32 cellular contexts compared by ENCODE assay signal in genomic region chr10:33303988-33304387, GRCh38. TPM values are rescaled to one million over a fixed set of nuclear protein-coding genes. Genes with fewer than 3 reads are reported as not detected.
A peak's percentile ranks its signal among the peaks of the same experiment; 100 is the strongest.
DNase-seq lines count a peak whose midpoint lies in the region; ATAC-seq and TF ChIP-seq lines count a peak whose summit lies in the region.
"Had no signal": no experiment of that assay in that cellular context is flagged by ENCODE, and none has a peak within 500 bp of the region (broad histone marks: within the 10 kb centered on the region; RNA-seq: fewer than 3 reads in every experiment).

No MANE protein-coding gene starts in this region.

- H3F3A ChIP-seq in GM23248 (ENCODE audit: insufficient read depth), result peaks cover 48% of the 10 kb centered on the region

- CTCF ChIA-PET in CD4-positive, alpha-beta T cell (lab: Charles Lee), result no interaction called here

- H3K9ac ChIP-seq in GM23248, result no peak overlapping the region
- H3K9ac ChIP-seq: neural progenitor cell had no signal

- no peaks in the 10 kb centered on the region for H3K9me2 ChIP-seq in GM23248 (ENCODE audit: insufficient read depth)

- H3K4me1 ChIP-seq in GM23248 (ENCODE audit: insufficient read depth), result peaks cover 33% of the 10 kb centered on the region
- H3K4me1 ChIP-seq in gastrocnemius medialis, result peaks cover 62 to 71% of the 10 kb centered on the region in 2 donors

- H3K27me3 ChIP-seq in GM23248 (replicated peaks; ENCODE audit: insufficient read depth) (no peaks in the 10 kb centered on the region), gastrocnemius medialis (no peaks in the 10 kb centered on the region)
- no peaks in the 10 kb centered on the region for H3K27me3 ChIP-seq in CD4-positive, alpha-beta T cell (ENCODE audit: control insufficient read depth, insufficient read depth, low read length)
- H3K27me3 ChIP-seq: neural progenitor cell, transverse colon had no signal

- in situ Hi-C loops in GM23248 (cut with MboI), result no loop called here
- in situ Hi-C loops in gastrocnemius medialis (cut with MboI; ENCODE audit: low sequenced_read_pairs in 4 of 4), result loop anchor here in 3 of 4 donors (25.0 kb wide), 2 partner anchors 92 to 1333 kb away; no protein-coding TSS in a partner anchor

- H3K27ac ChIP-seq in GM23248 (peak overlapping the region; percentile 4), gastrocnemius medialis (peak overlapping the region; percentile 11 to 64 (median 57)), substantia nigra (ENCODE audit: low read depth, low read length, poor library complexity, severe bottlenecking) (no peak overlapping the region)
- no peak overlapping the region for H3K27ac ChIP-seq in CD4-positive, alpha-beta T cell (ENCODE audit: low read depth, low read length)
- H3K27ac ChIP-seq: neural progenitor cell, SK-N-MC, transverse colon had no signal

- POLR2A ChIA-PET in CD4-positive, alpha-beta T cell (lab: Charles Lee), result no interaction called here

- peaks cover 19% of the 10 kb centered on the region for H3K4me1 Mint-ChIP-seq in CD4-positive, alpha-beta T cell (ENCODE audit: low read depth)

- no peak overlapping the region for H2AFZ ChIP-seq in GM23248
- H2AFZ ChIP-seq: GM23338, neural progenitor cell had no signal

- H3K36me3 Mint-ChIP-seq in CD4-positive, alpha-beta T cell (ENCODE audit: low read depth), result no peaks in the 10 kb centered on the region
- H3K36me3 Mint-ChIP-seq: CD4-positive, CD25-positive, alpha-beta regulatory T cell had no signal

- H3K4me3 Mint-ChIP-seq in CD4-positive, alpha-beta T cell, result no peak overlapping the region
- H3K4me3 Mint-ChIP-seq: activated CD8-positive, alpha-beta T cell treated with anti-CD3 and anti-CD28 coated beads for 36 hours; activated naive CD8-positive, alpha-beta T cell; CD4-positive, CD25-positive, alpha-beta regulatory T cell; GM23338; HFFc6; neural progenitor cell; stimulated activated naive CD8-positive, alpha-beta T cell treated with anti-CD3 and anti-CD28 coated beads, Interleukin-15, amount 100 ng/mL, for 72 hours had no signal

- no peak overlapping the region for H3K27ac Mint-ChIP-seq in CD4-positive, alpha-beta T cell
- H3K27ac Mint-ChIP-seq: activated CD8-positive, alpha-beta T cell treated with anti-CD3 and anti-CD28 coated beads for 36 hours; activated naive CD8-positive, alpha-beta T cell; activated T-helper 2 cell treated with anti-CD3 and anti-CD28 coated beads, Interferon-gamma antibody, Interleukin-2, Interleukin-4, amounts not matched to agents 10 μg/mL and 5 μg/mL and 100 μg/mL, durations not matched to agents 14 hours and 24 hours and 36 hours; CD4-positive, CD25-positive, alpha-beta regulatory T cell; GM23338; neural progenitor cell; progenitor cell of endocrine pancreas; stimulated activated naive CD8-positive, alpha-beta T cell treated with anti-CD3 and anti-CD28 coated beads, Interleukin-15, amount 100 ng/mL, for 72 hours had no signal

- peaks cover 100% of the 10 kb centered on the region for H3K79me2 ChIP-seq in GM23248 (ENCODE audit: insufficient read depth)

- TF ChIP-seq POLR2A in gastrocnemius medialis (IDR thresholded peaks at IDR 0.05), result no peak

- TF ChIP-seq CTCF in gastrocnemius medialis (IDR thresholded peaks at IDR 0.05 in 4 of 5, conservative IDR thresholded peaks at IDR 0.05 in 1 of 5), result no peak
- TF ChIP-seq CTCF in CD4-positive, alpha-beta T cell (IDR thresholded peaks at IDR 0.05), result no peak

- peaks cover 16% of the 10 kb centered on the region for H3K36me3 ChIP-seq in GM23248 (ENCODE audit: low read depth)
- no peaks in the 10 kb centered on the region for H3K36me3 ChIP-seq in gastrocnemius medialis
- H3K36me3 ChIP-seq: neural progenitor cell, transverse colon had no signal

- H3K9me3 ChIP-seq in GM23248 (ENCODE audit: low read depth), result no peaks in the 10 kb centered on the region
- no peaks in the 10 kb centered on the region for H3K9me3 ChIP-seq in gastrocnemius medialis
- no peaks in the 10 kb centered on the region for H3K9me3 ChIP-seq in CD4-positive, alpha-beta T cell (ENCODE audit: control insufficient read depth, low read length)
- H3K9me3 ChIP-seq: transverse colon had no signal

- no peaks in the 10 kb centered on the region for H3K9me3 Mint-ChIP-seq in CD4-positive, alpha-beta T cell
- H3K9me3 Mint-ChIP-seq: activated CD8-positive, alpha-beta T cell treated with anti-CD3 and anti-CD28 coated beads for 36 hours; activated T-helper 2 cell treated with anti-CD3 and anti-CD28 coated beads, Interferon-gamma antibody, Interleukin-2, Interleukin-4, amounts not matched to agents 10 μg/mL and 5 μg/mL and 100 μg/mL, durations not matched to agents 14 hours and 24 hours and 36 hours; HFFc6; neural progenitor cell; stimulated activated naive CD8-positive, alpha-beta T cell treated with anti-CD3 and anti-CD28 coated beads, Interleukin-15, amount 100 ng/mL, for 72 hours had no signal

- H3K4me3 ChIP-seq in GM23248, result no peak overlapping the region
- no peak overlapping the region for H3K4me3 ChIP-seq in gastrocnemius medialis
- H3K4me3 ChIP-seq: dorsolateral prefrontal cortex, GM23338, neural progenitor cell, SK-N-MC, skin epidermis, transverse colon had no signal

- 14 to 22% methylated on average over 3 of the region's 3 CpGs for WGBS in GM23248 (ENCODE audit: low coverage in 1 of 2, low lambda C conversion rate in 2 of 2, missing lambda C conversion rate in 2 of 2), 2 experiments

- no peaks in the 10 kb centered on the region for H3K27me3 Mint-ChIP-seq in CD4-positive, alpha-beta T cell
- H3K27me3 Mint-ChIP-seq: activated naive CD8-positive, alpha-beta T cell; progenitor cell of endocrine pancreas; stimulated activated naive CD8-positive, alpha-beta T cell treated with anti-CD3 and anti-CD28 coated beads, Interleukin-15, amount 100 ng/mL, for 72 hours had no signal

- no peaks in the 10 kb centered on the region for H4K20me1 ChIP-seq in GM23248 (ENCODE audit: insufficient read depth)

- intact Hi-C loops in gastrocnemius medialis (cut with DNase I; ENCODE audit: low total_unique reads), result no loop called here
- intact Hi-C loops in CD4-positive, alpha-beta T cell (cut with DNase I, micrococcal nuclease), result no loop called here

- peak overlapping the region; percentile 3 for H3K4me2 ChIP-seq in GM23248 (ENCODE audit: unreplicated experiment)
- H3K4me2 ChIP-seq: GM23338, neural progenitor cell had no signal

- DNase-seq in AG08395 (ENCODE audit: low spot score) (peak; percentile 15), GM23248 (no peak), fibroblast of gingiva (ENCODE audit: low read depth) (peak; percentile 67), gastrocnemius medialis (no peak), substantia nigra (lab: John Stamatoyannopoulos, UW) (no peak), NCI-H2196 treated with DMSO at 0.1 percent for 48 hours (lab: John Stamatoyannopoulos, UW; ENCODE audit: unreplicated experiment) (no peak)
- no peak for DNase-seq in CD4-positive, alpha-beta T cell
- DNase-seq: activated CD4-positive, alpha-beta T cell treated with anti-CD3 and anti-CD28 coated beads for 1 hour; activated CD8-positive, alpha-beta T cell treated with anti-CD3 and anti-CD28 coated beads for 36 hours; CD4-positive, CD25-positive, alpha-beta regulatory T cell; dorsolateral prefrontal cortex; head of caudate nucleus; HFFc6; KBM-7; kidney glomerular epithelial cell; mammary epithelial cell; NCI-H1417; NCI-H2081 treated with DMSO at 0.1 percent for 48 hours; NCI-H345; NCI-H748 treated with DMSO at 0.1 percent for 48 hours; stimulated activated CD4-positive, alpha-beta T cell treated with anti-CD3 and anti-CD28 coated beads, Interleukin-1b, Interleukin-23, amount 100 ng/mL, for 48 hours; stimulated activated CD8-positive, alpha-beta memory T cell treated with anti-CD3 and anti-CD28 coated beads, Interleukin-4, amount 100 ng/mL, for 48 hours; stimulated activated naive CD8-positive, alpha-beta T cell treated with anti-CD3 and anti-CD28 coated beads, Interleukin-15, amount 100 ng/mL, for 72 hours; T-helper 2 cell; transverse colon had no signal

- no peak for ATAC-seq in gastrocnemius medialis
- ATAC-seq in CD4-positive, alpha-beta T cell (ENCODE audit: poor library complexity), result no peak
- ATAC-seq: activated CD8-positive, alpha-beta T cell treated with anti-CD3 and anti-CD28 coated beads for 36 hours; GM23338; stimulated activated naive CD8-positive, alpha-beta T cell treated with anti-CD3 and anti-CD28 coated beads, Interleukin-15, amount 100 ng/mL, for 72 hours had no signal

RNA-seq across cellular contexts. Expression of gene NRP1, which starts 30.5 kb away (rescaled TPM):
- 134 and 152 TPM in 2 replicates for total RNA-seq in GM23248 (2014; rRNA removed; shearing (Covaris generic))
- 175 and 184 TPM in 2 replicates for polyA plus RNA-seq in GM23248 (2016; fragmentation: Nextera tagmentation; extraction: Ambion mirVana)
- total RNA-seq in gastrocnemius medialis, result 10 to 100 TPM; 20.4 to 29.0 (median 22.1) TPM
- under 1 TPM in 1 of 2 experiments, not detected in 1; 0.06 TPM for total RNA-seq in CD4-positive, alpha-beta T cell
- total RNA-seq: CD4-positive, CD25-positive, alpha-beta regulatory T cell had no signal

Comparison
In these comparisons a context has a peak if more than half of its experiments do, and no peak if none do; other contexts are left out.
1. DNase-seq: peak in AG08395 (single experiment) and fibroblast of gingiva (single experiment); none in GM23248 (single experiment), gastrocnemius medialis (0 of 2), substantia nigra (0 of 49), CD4-positive, alpha-beta T cell (0 of 10) and NCI-H2196 treated with DMSO at 0.1 percent for 48 hours (single experiment).
2. H3K27ac ChIP-seq: peak in GM23248 (single experiment) and gastrocnemius medialis (4 of 4); none in substantia nigra (single experiment) and CD4-positive, alpha-beta T cell (single experiment).
3. RNA of gene NRP1, which starts 30.5 kb away (total RNA-seq): 134 to 152 TPM in GM23248 and 20.4 to 29.0 TPM in gastrocnemius medialis; 0.06 TPM in CD4-positive, alpha-beta T cell; every median in the first group is over 10 times any median in the second.